ENCODE assay signal across 13 cellular contexts in genomic region chr16:31357324-31358156, GRCh38. TPM values are rescaled to one million over a fixed set of nuclear protein-coding genes. Genes with fewer than 3 reads are reported as not detected.
DNase-seq lines count a peak whose midpoint lies in the region; ATAC-seq and TF ChIP-seq lines count a peak whose summit lies in the region.
"Had no signal": no experiment of that assay in that cellular context is flagged by ENCODE, and none has a peak within 500 bp of the region (broad histone marks: within the 10 kb centered on the region; RNA-seq: fewer than 3 reads in every experiment).

No MANE protein-coding gene starts in this region.

- peak; percentile 37 for DNase-seq in activated CD8-positive, alpha-beta T cell treated with anti-CD3 and anti-CD28 coated beads, Interleukin-2, amount 10 ng/mL, durations not matched to agents 7 days and 5 days
- DNase-seq in activated CD8-positive, alpha-beta T cell treated with anti-CD3 and anti-CD28 coated beads for 36 hours, result no peak
- DNase-seq in NB4 (ENCODE audit: low read depth), result peak; percentile 43
- no peak for DNase-seq in glutamatergic neuron
- DNase-seq in spleen, result peak; percentile 70
- DNase-seq in GM19238 (ENCODE audit: insufficient read length, low spot score), result no peak
- DNase-seq in lower leg skin (ENCODE audit: low spot score in 2 of 2), result no peak
- DNase-seq in coronary artery (ENCODE audit: low spot score), result no peak
- DNase-seq: NCI-H226 had no signal

- no peak overlapping the region for H3K4me3 ChIP-seq in NB4 (ENCODE audit: low read depth, low read length)
- peak overlapping the region in 5 of 8 donors; percentile 18 to 65 (median 33) for H3K4me3 ChIP-seq in spleen
- no peak overlapping the region for H3K4me3 ChIP-seq in lower leg skin (ENCODE audit: low read depth, poor library complexity, severe bottlenecking)
- no peak overlapping the region for H3K4me3 ChIP-seq in coronary artery
- H3K4me3 ChIP-seq: HAP-1, smooth muscle cell had no signal

- H3K36me3 ChIP-seq in spleen, result peaks cover 0 to 20% (median 0%) of the 10 kb centered on the region in 6 donors
- H3K36me3 ChIP-seq: HAP-1 had no signal

- no peaks in the 10 kb centered on the region for H3K27me3 ChIP-seq in spleen (replicated peaks in 1 of 7)

- peak; percentile 11 for ATAC-seq in activated CD8-positive, alpha-beta T cell treated with anti-CD3 and anti-CD28 coated beads, Interleukin-2, amount 10 ng/mL, durations not matched to agents 7 days and 5 days
- ATAC-seq in activated CD8-positive, alpha-beta T cell treated with anti-CD3 and anti-CD28 coated beads for 36 hours, result no peak
- ATAC-seq: activated CD4-positive, CD25-positive, alpha-beta regulatory T cell treated with anti-CD3 and anti-CD28 coated beads, Interleukin-2, amount 50 U/mL, for 24 hours had no signal

- 51 to 63% (median 53%) methylated on average over 19 of the region's 19 CpGs for WGBS in spleen, 5 donors
- 69 to 75% methylated on average over 18 to 19 of the region's 19 CpGs for WGBS in lower leg skin, 2 donors

- peaks cover 4 to 71% (median 46%) of the 10 kb centered on the region in 6 donors for H3K4me1 ChIP-seq in spleen
- H3K4me1 ChIP-seq: HAP-1 had no signal

- CTCF ChIA-PET in activated CD8-positive, alpha-beta T cell treated with anti-CD3 and anti-CD28 coated beads, Interleukin-2, amount 10 ng/mL, durations not matched to agents 7 days and 5 days (lab: Charles Lee), result interaction anchor here (0.9 kb wide), 1 partner anchor 98 kb away, joined by 3 read pairs; no protein-coding TSS in a partner anchor
- CTCF ChIA-PET in activated CD8-positive, alpha-beta T cell treated with anti-CD3 and anti-CD28 coated beads for 36 hours (lab: Charles Lee), result interaction anchor here (1.5 kb wide), 1 partner anchor 25 kb away, joined by 3 read pairs; no protein-coding TSS in a partner anchor

- peak overlapping the region; percentile 12 for H3K4me3 Mint-ChIP-seq in activated CD8-positive, alpha-beta T cell treated with anti-CD3 and anti-CD28 coated beads, Interleukin-2, amount 10 ng/mL, durations not matched to agents 7 days and 5 days
- no peak overlapping the region for H3K4me3 Mint-ChIP-seq in activated CD8-positive, alpha-beta T cell treated with anti-CD3 and anti-CD28 coated beads for 36 hours
- no peak overlapping the region for H3K4me3 Mint-ChIP-seq in glutamatergic neuron (ENCODE audit: unreplicated experiment)

- no peaks in the 10 kb centered on the region for H3K9me3 ChIP-seq in spleen
- H3K9me3 ChIP-seq: HAP-1 had no signal

- peak overlapping the region; percentile 86 for H3K27ac Mint-ChIP-seq in activated CD8-positive, alpha-beta T cell treated with anti-CD3 and anti-CD28 coated beads, Interleukin-2, amount 10 ng/mL, durations not matched to agents 7 days and 5 days
- H3K27ac Mint-ChIP-seq in activated CD8-positive, alpha-beta T cell treated with anti-CD3 and anti-CD28 coated beads for 36 hours, result no peak overlapping the region
- H3K27ac Mint-ChIP-seq in glutamatergic neuron (ENCODE audit: unreplicated experiment), result peak overlapping the region; percentile 25

- H3K9me3 Mint-ChIP-seq in activated CD8-positive, alpha-beta T cell treated with anti-CD3 and anti-CD28 coated beads, Interleukin-2, amount 10 ng/mL, durations not matched to agents 7 days and 5 days (ENCODE audit: insufficient read depth), result no peaks in the 10 kb centered on the region
- H3K9me3 Mint-ChIP-seq in activated CD8-positive, alpha-beta T cell treated with anti-CD3 and anti-CD28 coated beads for 36 hours, result no peaks in the 10 kb centered on the region
- peaks cover 4% of the 10 kb centered on the region for H3K9me3 Mint-ChIP-seq in glutamatergic neuron (ENCODE audit: unreplicated experiment)

- H3K27ac ChIP-seq in spleen (peak overlapping the region in 5 of 8 donors; percentile 3 to 91 (median 91)), coronary artery (no peak overlapping the region)
- H3K27ac ChIP-seq: KMS-11 had no signal

- TF ChIP-seq POLR2A in NB4 (IDR thresholded peaks at IDR 0.05; ENCODE audit: extremely low read depth, insufficient read length) (no peak), spleen (IDR thresholded peaks at IDR 0.05) (no peak), lower leg skin (IDR thresholded peaks at IDR 0.05) (no peak)

- H3K27me3 Mint-ChIP-seq in activated CD8-positive, alpha-beta T cell treated with anti-CD3 and anti-CD28 coated beads, Interleukin-2, amount 10 ng/mL, durations not matched to agents 7 days and 5 days (ENCODE audit: low read depth), result no peaks in the 10 kb centered on the region
- no peaks in the 10 kb centered on the region for H3K27me3 Mint-ChIP-seq in activated CD8-positive, alpha-beta T cell treated with anti-CD3 and anti-CD28 coated beads for 36 hours
- H3K27me3 Mint-ChIP-seq in glutamatergic neuron (ENCODE audit: unreplicated experiment), result peaks cover 5% of the 10 kb centered on the region

- intact Hi-C loops in activated CD8-positive, alpha-beta T cell treated with anti-CD3 and anti-CD28 coated beads for 36 hours (cut with micrococcal nuclease), result no loop called here
- intact Hi-C loops in spleen (cut with DNase I; ENCODE audit: low total_unique reads) (no loop called here), lower leg skin (cut with DNase I; ENCODE audit: low total_unique reads) (no loop called here)

- H3K4me1 Mint-ChIP-seq in activated CD8-positive, alpha-beta T cell treated with anti-CD3 and anti-CD28 coated beads, Interleukin-2, amount 10 ng/mL, durations not matched to agents 7 days and 5 days (ENCODE audit: low read depth), result peaks cover 63% of the 10 kb centered on the region
- H3K4me1 Mint-ChIP-seq in activated CD8-positive, alpha-beta T cell treated with anti-CD3 and anti-CD28 coated beads for 36 hours (ENCODE audit: low read depth), result peaks cover 36% of the 10 kb centered on the region
- H3K4me1 Mint-ChIP-seq in glutamatergic neuron (ENCODE audit: low read depth, unreplicated experiment), result no peaks in the 10 kb centered on the region

- peaks cover 10% of the 10 kb centered on the region for H3K36me3 Mint-ChIP-seq in activated CD8-positive, alpha-beta T cell treated with anti-CD3 and anti-CD28 coated beads, Interleukin-2, amount 10 ng/mL, durations not matched to agents 7 days and 5 days (ENCODE audit: low read depth)
- H3K36me3 Mint-ChIP-seq in activated CD8-positive, alpha-beta T cell treated with anti-CD3 and anti-CD28 coated beads for 36 hours (ENCODE audit: low read depth), result no peaks in the 10 kb centered on the region
- H3K36me3 Mint-ChIP-seq in glutamatergic neuron (ENCODE audit: unreplicated experiment), result peaks cover 4% of the 10 kb centered on the region

- POLR2A ChIA-PET in activated CD8-positive, alpha-beta T cell treated with anti-CD3 and anti-CD28 coated beads, Interleukin-2, amount 10 ng/mL, durations not matched to agents 7 days and 5 days (lab: Charles Lee), result interaction anchor here (1.8 kb wide), 1 partner anchor 177 kb away, joined by 4 read pairs; the partner anchor contains the start of gene FUS
- POLR2A ChIA-PET in activated CD8-positive, alpha-beta T cell treated with anti-CD3 and anti-CD28 coated beads for 36 hours (lab: Charles Lee), result interaction anchor here (1.1 kb wide), 1 partner anchor 160 kb away, joined by 3 read pairs; no protein-coding TSS in a partner anchor

- no peak for TF ChIP-seq CTCF in activated CD8-positive, alpha-beta T cell treated with anti-CD3 and anti-CD28 coated beads for 36 hours (IDR thresholded peaks at IDR 0.05)
- TF ChIP-seq CTCF in NB4 (IDR thresholded peaks at IDR 0.05; ENCODE audit: low read depth, low read length) (no peak), glutamatergic neuron (IDR thresholded peaks at IDR 0.05; ENCODE audit: partially characterized antibody, unreplicated experiment) (no peak), spleen (IDR thresholded peaks at IDR 0.05 in 8 of 11, conservative IDR thresholded peaks at IDR 0.05 in 3 of 11) (peak in 2 of 11 experiments; percentile 15 to 26), lower leg skin (IDR thresholded peaks at IDR 0.05) (no peak), coronary artery (IDR thresholded peaks at IDR 0.05) (no peak)

RNA-seq across cellular contexts. Expression of gene ITGAX, which starts 2.6 kb away (rescaled TPM):
- 10 to 100 TPM; 22.7 to 25.0 TPM for total RNA-seq in activated CD8-positive, alpha-beta T cell treated with anti-CD3 and anti-CD28 coated beads, Interleukin-2, amount 10 ng/mL, durations not matched to agents 7 days and 5 days
- total RNA-seq in activated CD8-positive, alpha-beta T cell treated with anti-CD3 and anti-CD28 coated beads for 36 hours, result 1 to 10 TPM; 4.4 to 5.4 TPM
- not detected for total RNA-seq in glutamatergic neuron (ENCODE audit: unreplicated experiment)
- total RNA-seq in spleen, result 100 to 1,000 TPM in 5 of 7 donors, 10 to 100 TPM in 2; 52.1 to 330 (median 161) TPM
- polyA plus RNA-seq in spleen, result 10 to 100 TPM in 2 of 3 donors, 1 to 10 TPM in 1; 8.9 to 45.5 (median 30.5) TPM
- total RNA-seq in lower leg skin, result 1 to 10 TPM in 2 of 4 donors, under 1 TPM in 2; 0.30 to 3.3 (median 1.1) TPM
- polyA plus RNA-seq: smooth muscle cell had no signal

RNA-seq across cellular contexts. Expression of gene ITGAD, which starts 35.6 kb away (rescaled TPM):
- under 1 TPM; 0.13 to 0.68 TPM for total RNA-seq in activated CD8-positive, alpha-beta T cell treated with anti-CD3 and anti-CD28 coated beads, Interleukin-2, amount 10 ng/mL, durations not matched to agents 7 days and 5 days
- total RNA-seq in activated CD8-positive, alpha-beta T cell treated with anti-CD3 and anti-CD28 coated beads for 36 hours, result not detected
- total RNA-seq in glutamatergic neuron (ENCODE audit: unreplicated experiment) (not detected), spleen (10 to 100 TPM in 6 of 7 donors, 1 to 10 TPM in 1; 6.7 to 25.8 (median 19.3) TPM), lower leg skin (not detected)
- polyA plus RNA-seq in spleen, result 1 to 10 TPM; 1.2 to 3.5 (median 2.3) TPM
- total RNA-seq: smooth muscle cell had no signal
- polyA plus RNA-seq: smooth muscle cell had no signal

Comparison
In these comparisons a context has a peak if more than half of its experiments do, and no peak if none do; other contexts are left out.
1. DNase-seq: peak in activated CD8-positive, alpha-beta T cell treated with anti-CD3 and anti-CD28 coated beads, Interleukin-2, amount 10 ng/mL, durations not matched to agents 7 days and 5 days (single experiment), NB4 (single experiment) and spleen (single experiment); none in activated CD8-positive, alpha-beta T cell treated with anti-CD3 and anti-CD28 coated beads for 36 hours (single experiment), glutamatergic neuron (single experiment), GM19238 (single experiment), lower leg skin (0 of 2) and coronary artery (single experiment).
2. H3K4me3 ChIP-seq: peak in spleen (5 of 8); none in NB4 (single experiment), lower leg skin (single experiment) and coronary artery (single experiment).
3. H3K27ac ChIP-seq: peak in spleen (5 of 8); none in coronary artery (0 of 2).